ENCODE assay signal across 20 cellular contexts in genomic region chr3:32707026-32707370, GRCh38. TPM values are rescaled to one million over a fixed set of nuclear protein-coding genes. Genes with fewer than 3 reads are reported as not detected.
DNase-seq lines count a peak whose midpoint lies in the region; ATAC-seq and TF ChIP-seq lines count a peak whose summit lies in the region.
"Had no signal": no experiment of that assay in that cellular context is flagged by ENCODE, and none has a peak within 500 bp of the region (broad histone marks: within the 10 kb centered on the region; RNA-seq: fewer than 3 reads in every experiment).

No MANE protein-coding gene starts in this region.

- no peak overlapping the region for H2BK15ac ChIP-seq in IMR-90 (ENCODE audit: low read depth, low read length)

- no TSS peak for BruUV-seq in IMR-90 (replicated peaks; lab: Mats Ljungman, UMichigan)

- no peak overlapping the region for H2BK120ac ChIP-seq in IMR-90 (ENCODE audit: low read depth, low read length)

- no peak for TF ChIP-seq RAD21 in IMR-90 (IDR thresholded peaks at IDR 0.05; ENCODE audit: low read length)

- H2AK9ac ChIP-seq in IMR-90 (replicated peaks; ENCODE audit: low read depth, low read length, poor library complexity) = no peak overlapping the region

- H3K27ac ChIP-seq in IMR-90 (ENCODE audit: insufficient read depth, low read length) (no peak overlapping the region), smooth muscle cell (ENCODE audit: low read depth) (peak overlapping the region; percentile 61)
- H3K27ac ChIP-seq: 22Rv1, BLaER1, C4-2B had no signal

- intact Hi-C loops in IMR-90 (cut with micrococcal nuclease) = no loop called here

- CTCF ChIA-PET in IMR-90 (lab: Yijun Ruan, JAX) = interaction anchor here (0.7 kb wide), 1 partner anchor 29 kb away, joined by 3 read pairs; no protein-coding TSS in a partner anchor

- H3K4me3 ChIP-seq in IMR-90 (ENCODE audit: insufficient read depth, low read depth, low read length) (no peak overlapping the region), smooth muscle cell (no peak overlapping the region)
- H3K4me3 ChIP-seq: BLaER1, HAP-1 had no signal

- ATAC-seq in IMR-90 (ENCODE audit: low read depth) (no peak), left lobe of liver (peak; percentile 19), GM19023 (IDR thresholded peaks at IDR 0.05; ENCODE audit: unreplicated experiment) (no peak)
- ATAC-seq in activated T-helper 17 cell treated with anti-CD3 and anti-CD28 coated beads, Interleukin-2, amount 50 U/mL, for 72 hours (replicated peaks) = no peak
- ATAC-seq: CD8-positive, alpha-beta T cell had no signal

- H4K20me1 ChIP-seq in IMR-90 (ENCODE audit: insufficient read depth, low read length) (no peaks in the 10 kb centered on the region), smooth muscle cell (ENCODE audit: low read depth) (peaks cover 22% of the 10 kb centered on the region)
- H4K20me1 ChIP-seq: BLaER1 had no signal

- H3K4me1 ChIP-seq in IMR-90 (ENCODE audit: control insufficient read depth, insufficient read depth, low read length) (peaks cover 2% of the 10 kb centered on the region; the same call in 1 of the 2 replicates), smooth muscle cell (ENCODE audit: low read depth) (no peaks in the 10 kb centered on the region)
- H3K4me1 ChIP-seq: BLaER1 had no signal

- H4K8ac ChIP-seq in IMR-90 (ENCODE audit: low read depth in 2 of 2, low read length in 2 of 2) = no peak overlapping the region

- H3K23ac ChIP-seq in IMR-90 (ENCODE audit: low read depth, low read length) = no peak overlapping the region

- peaks cover 5% of the 10 kb centered on the region; the same call in 1 of the 2 replicates for H3K36me3 ChIP-seq in IMR-90 (ENCODE audit: control insufficient read depth, insufficient read depth, low read length)
- H3K36me3 ChIP-seq in smooth muscle cell (ENCODE audit: low read depth) = peaks cover 8% of the 10 kb centered on the region

- H4K91ac ChIP-seq in IMR-90 (ENCODE audit: insufficient read depth, low read depth, low read length) = no peak overlapping the region

- H3K9me1 ChIP-seq in IMR-90 (ENCODE audit: insufficient read depth, low read length) = no peaks in the 10 kb centered on the region

- no peak for TF ChIP-seq POLR2A in IMR-90 (IDR thresholded peaks at IDR 0.05; ENCODE audit: low read depth, low read length)

- no peaks in the 10 kb centered on the region for H3F3A ChIP-seq in smooth muscle cell (ENCODE audit: low read depth)

- H2BK20ac ChIP-seq in IMR-90 (ENCODE audit: low read depth, low read length) = no peak overlapping the region

- POLR2A ChIA-PET in IMR-90 (lab: Charles Lee; ENCODE audit: unreplicated experiment) = no interaction called here

- dilution Hi-C loops in IMR-90 (cut with HindIII; ENCODE audit: low sequenced_read_pairs, unreplicated experiment) = no loop called here

- H3K27me3 ChIP-seq in IMR-90 (ENCODE audit: control insufficient read depth, insufficient read depth, low read length) (no peaks in the 10 kb centered on the region), smooth muscle cell (ENCODE audit: low read depth) (no peaks in the 10 kb centered on the region)
- H3K27me3 ChIP-seq: BLaER1 had no signal

- H2AK5ac ChIP-seq in IMR-90 (ENCODE audit: low read depth, low read length) = no peak overlapping the region

- H3K4me3 Mint-ChIP-seq in activated T-helper 17 cell treated with anti-CD3 and anti-CD28 coated beads, Interleukin-2, amount 50 U/mL, for 72 hours = no peak overlapping the region
- H3K4me3 Mint-ChIP-seq: B cell; CD8-positive, alpha-beta T cell; HFFc6 had no signal

- H3K14ac ChIP-seq in IMR-90 (replicated peaks; ENCODE audit: low read depth, low read length) = no peak overlapping the region

- no peak overlapping the region for H4K5ac ChIP-seq in IMR-90 (ENCODE audit: low read depth, low read length)

- H2BK5ac ChIP-seq in IMR-90 (ENCODE audit: low read depth, low read length, poor library complexity, severe bottlenecking) = no peak overlapping the region

- H3K4me2 ChIP-seq in IMR-90 (ENCODE audit: low read depth, low read length) = no peak overlapping the region
- H3K4me2 ChIP-seq in smooth muscle cell = no peak overlapping the region
- H3K4me2 ChIP-seq: BLaER1 had no signal

- DNase-seq in IMR-90 (no peak), left lobe of liver (ENCODE audit: low spot score) (no peak), smooth muscle cell (lab: John Stamatoyannopoulos, UW; ENCODE audit: unreplicated experiment) (no peak), NCI-H69 (lab: John Stamatoyannopoulos, UW) (no peak), NCI-H748 treated with DMSO at 0.1 percent for 48 hours (lab: John Stamatoyannopoulos, UW) (no peak)
- no peak for DNase-seq in activated CD8-positive, alpha-beta memory T cell treated with anti-CD3 and anti-CD28 coated beads, Interleukin-2, amount 50 U/mL, for 48 hours
- DNase-seq: Caco-2; CD8-positive, alpha-beta T cell; DMS153; DND-41; GOT3; HFFc6 had no signal

- peaks cover 69% of the 10 kb centered on the region for H3K36me3 Mint-ChIP-seq in activated T-helper 17 cell treated with anti-CD3 and anti-CD28 coated beads, Interleukin-2, amount 50 U/mL, for 72 hours (ENCODE audit: low read depth)

- H3K9ac ChIP-seq in IMR-90 (ENCODE audit: low read depth, low read length) (no peak overlapping the region), smooth muscle cell (ENCODE audit: low read depth) (no peak overlapping the region)
- H3K9ac ChIP-seq: BLaER1 had no signal

- H3K9me3 ChIP-seq in IMR-90 (ENCODE audit: control insufficient read depth, insufficient read depth, low read length) (no peaks in the 10 kb centered on the region), smooth muscle cell (replicated peaks; ENCODE audit: low read depth) (no peaks in the 10 kb centered on the region)
- H3K9me3 ChIP-seq: BLaER1, Caco-2, HAP-1 had no signal

- H3K9me3 Mint-ChIP-seq in activated T-helper 17 cell treated with anti-CD3 and anti-CD28 coated beads, Interleukin-2, amount 50 U/mL, for 72 hours = no peaks in the 10 kb centered on the region
- H3K9me3 Mint-ChIP-seq: CD4-positive, CD25-positive, alpha-beta regulatory T cell; CD8-positive, alpha-beta T cell; HFFc6 had no signal

- peaks cover 23% of the 10 kb centered on the region for H3K79me2 ChIP-seq in smooth muscle cell (ENCODE audit: low read depth)

- in situ Hi-C loops in IMR-90 (cut with MboI; ENCODE audit: low sequenced_read_pairs) = no loop called here

- H3K56ac ChIP-seq in IMR-90 (ENCODE audit: extremely low read depth, insufficient read depth, low read length) = no peak overlapping the region

- H3K4ac ChIP-seq in IMR-90 (ENCODE audit: low read depth, low read length) = no peak overlapping the region

- no peak overlapping the region for H2AFZ ChIP-seq in IMR-90 (replicated peaks; ENCODE audit: low read length, poor library complexity)
- H2AFZ ChIP-seq in smooth muscle cell (ENCODE audit: low read depth) = no peak overlapping the region

- H3K79me1 ChIP-seq in IMR-90 (ENCODE audit: low read depth in 1 of 2, low read length in 2 of 2) = peaks cover 8 to 13% of the 10 kb centered on the region in 2 experiments; a peak in 2 of 4 replicates

- H3K27me3 Mint-ChIP-seq in activated T-helper 17 cell treated with anti-CD3 and anti-CD28 coated beads, Interleukin-2, amount 50 U/mL, for 72 hours = no peaks in the 10 kb centered on the region
- H3K27me3 Mint-ChIP-seq: B cell; CD4-positive, CD25-positive, alpha-beta regulatory T cell had no signal

- H3K18ac ChIP-seq in IMR-90 (ENCODE audit: low read depth, low read length) = no peak overlapping the region

- H3K4me1 Mint-ChIP-seq in activated T-helper 17 cell treated with anti-CD3 and anti-CD28 coated beads, Interleukin-2, amount 50 U/mL, for 72 hours = peaks cover 19% of the 10 kb centered on the region

- no peak for TF ChIP-seq CTCF in IMR-90 (conservative IDR thresholded peaks at IDR 0.05; ENCODE audit: low read depth, low read length)
- no peak for TF ChIP-seq CTCF in smooth muscle cell (IDR thresholded peaks at IDR 0.05; ENCODE audit: borderline replicate concordance, insufficient read depth, poor library complexity, severe bottlenecking)

- peak overlapping the region; percentile 30 for H3K27ac Mint-ChIP-seq in activated T-helper 17 cell treated with anti-CD3 and anti-CD28 coated beads, Interleukin-2, amount 50 U/mL, for 72 hours
- H3K27ac Mint-ChIP-seq: B cell; CD8-positive, alpha-beta T cell had no signal

TF ChIP-seq in IMR-90, 13 proteins besides CTCF, POLR2A, EP300 and RAD21:
- no peak for TF ChIP-seq BHLHE40 (IDR thresholded peaks at IDR 0.05; ENCODE audit: low read depth, low read length)
- no peak for TF ChIP-seq FOS (IDR thresholded peaks at IDR 0.05; ENCODE audit: low read depth, low read length)
- TF ChIP-seq RFX5 (IDR thresholded peaks at IDR 0.05; ENCODE audit: low read depth, low read length) = no peak
- no peak for TF ChIP-seq RCOR1 (IDR thresholded peaks at IDR 0.05; ENCODE audit: insufficient replicate concordance, low read length)
- TF ChIP-seq MAFK (IDR thresholded peaks at IDR 0.05; ENCODE audit: low read depth, low read length) = no peak
- TF ChIP-seq CEBPB (IDR thresholded peaks at IDR 0.05; ENCODE audit: low read depth, low read length) = 0 out of 2 replicates have a peak, but pooled peaks have one; percentile 34
- TF ChIP-seq USF2 (IDR thresholded peaks at IDR 0.05; ENCODE audit: low read depth, low read length) = no peak

RNA-seq across cellular contexts. Expression of gene CNOT10, which starts 22.0 kb away (rescaled TPM):
- 19.4 and 20.4 TPM in 2 replicates for total RNA-seq in IMR-90 (2012; rRNA removed)
- 15.8 and 19.9 TPM in 2 replicates for polyA plus RNA-seq in IMR-90 (2012; rRNA removed)
- polyA plus RNA-seq in IMR-90 (2012; cell fraction: cytosol; rRNA removed) = 5.3 and 9.9 TPM in 2 replicates
- polyA plus RNA-seq in IMR-90 (2012; cell fraction: nucleus; rRNA removed; ENCODE audit: low replicate concordance) = 5.4 and 18.3 TPM in 2 replicates
- 10 to 100 TPM; 58.9 to 68.1 TPM for total RNA-seq in activated T-helper 17 cell treated with anti-CD3 and anti-CD28 coated beads, Interleukin-2, amount 50 U/mL, for 72 hours
- total RNA-seq in left lobe of liver = 10.5 TPM
- 22.9 and 31.5 TPM in 2 replicates for total RNA-seq in smooth muscle cell
- 14.0 and 19.4 TPM in 2 replicates for polyA plus RNA-seq in smooth muscle cell
